7 cellular contexts compared by ENCODE assay signal in genomic region chr7:100504031-100504430, GRCh38. TPM values are rescaled to one million over a fixed set of nuclear protein-coding genes. Genes with fewer than 3 reads are reported as not detected.
"Had no signal": no experiment of that assay in that cellular context is flagged by ENCODE, and none has a peak within 500 bp of the region (broad histone marks: within the 10 kb centered on the region; RNA-seq: fewer than 3 reads in every experiment).

No MANE protein-coding gene starts in this region.

RNA-seq across cellular contexts. Expression of gene NYAP1, which starts 20.3 kb away (rescaled TPM):
- total RNA-seq: natural killer cell treated with Interleukin-12 subunit alpha and Interleukin-12 subunit beta and Interleukin-15 and Interleukin-18, amount 100 ng/mL, for 72 hours had no signal
- polyA plus RNA-seq: immature natural killer cell, smooth muscle cell had no signal

RNA-seq across cellular contexts. Expression of gene SPACDR, which starts 40.0 kb away (rescaled TPM):
- total RNA-seq: epithelial cell of proximal tubule, right lobe of liver, smooth muscle cell, transverse colon, urinary bladder had no signal
